8 cellular contexts compared by ENCODE assay signal in the genomic region with DNA sequence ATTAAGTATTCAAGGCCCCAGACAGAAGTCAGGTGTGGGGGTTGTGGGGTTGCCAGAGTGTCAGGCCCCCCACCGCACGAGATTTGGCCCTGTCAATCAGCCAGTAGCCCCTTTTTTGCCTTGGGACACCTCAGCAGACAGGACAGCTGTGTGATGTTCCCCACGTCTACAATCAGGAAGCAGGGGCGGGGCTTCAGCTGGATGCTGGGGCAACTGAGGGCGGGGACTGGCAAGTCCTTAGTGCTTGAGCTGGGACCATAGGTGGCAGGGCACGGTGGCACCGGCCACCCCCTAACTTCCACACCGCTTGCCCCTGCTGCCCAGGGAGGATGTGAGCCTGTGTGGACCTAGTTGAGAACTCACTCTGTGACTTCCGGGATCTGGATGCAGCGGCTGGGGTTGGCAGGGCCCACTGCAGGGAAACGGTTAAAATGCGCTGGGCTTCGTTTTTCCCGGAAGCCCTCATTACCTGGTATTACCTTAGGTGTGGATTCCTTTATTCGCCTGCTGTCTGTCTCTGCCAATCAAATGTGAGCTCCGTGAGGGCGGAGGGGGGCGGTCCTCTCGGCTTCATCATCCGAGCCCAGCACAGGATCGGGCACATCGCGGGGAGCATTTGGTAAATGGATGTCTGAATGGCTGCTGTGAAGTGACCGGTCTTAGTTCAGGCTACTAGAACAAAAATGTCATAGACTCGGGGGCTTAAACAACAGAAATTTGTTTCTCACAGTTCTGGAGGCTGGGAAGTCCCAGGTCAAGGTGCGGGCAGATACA. TPM values are rescaled to one million over a fixed set of nuclear protein-coding genes. Genes with fewer than 3 reads are reported as not detected.
DNase-seq lines count a peak whose midpoint lies in the region; ATAC-seq, FAIRE-seq and TF ChIP-seq lines count a peak whose summit lies in the region.

No MANE protein-coding gene starts in this region.

- H3K4me3 ChIP-seq in GM12865 (ENCODE audit: low read depth, low read length) (no peak overlapping the region), MG63 (no peak overlapping the region)

- TF ChIP-seq CTCF in GM12865 (IDR thresholded peaks at IDR 0.05; ENCODE audit: insufficient read depth, low read depth, low read length, missing control alignments) = no peak

- H3K27me3 ChIP-seq in MG63 = no peaks in the 10 kb centered on the region

- no peak for FAIRE-seq in HTR-8/SVneo (lab: Jason Lieb, UNC)

- no peak for ATAC-seq in HG03175 (IDR thresholded peaks at IDR 0.05; ENCODE audit: unreplicated experiment)

- no peaks in the 10 kb centered on the region for H3K9me3 ChIP-seq in MG63

- H3K36me3 ChIP-seq in MG63 = no peaks in the 10 kb centered on the region

- DNase-seq in GM12865 (ENCODE audit: low read depth) (peak; percentile 55), NAMALWA (ENCODE audit: low spot score) (peak; percentile 54), MG63 (no peak), HTR-8/SVneo (ENCODE audit: insufficient read length, low spot score) (no peak), globus pallidus (ENCODE audit: low spot score) (no peak)
- peak; percentile 66 to 74 for DNase-seq in activated T-cell treated with anti-CD3 and anti-CD28 coated beads, Interleukin-2, amount 50 U/mL, for 48 hours
- peak in 2 of 3 donors; percentile 45 for DNase-seq in stimulated activated CD4-positive, alpha-beta T cell treated with anti-CD3 and anti-CD28 coated beads, Interleukin-12 subunit alpha, Interleukin-12 subunit beta, amount 100 ng/mL, for 48 hours (ENCODE audit: low read depth in 2 of 3, low spot score in 1 of 3)

RNA-seq across cellular contexts. Expression of a gene that starts 7.5 kb away (rescaled TPM):
- 40.1 and 58.0 TPM in 2 replicates for total RNA-seq in MG63 (2014; rRNA removed; shearing (Covaris generic); ENCODE audit: low replicate concordance)

RNA-seq across cellular contexts. Expression of a gene that starts 38.5 kb away (rescaled TPM):
- total RNA-seq in MG63 (2014; rRNA removed; shearing (Covaris generic); ENCODE audit: low replicate concordance) = 1.0 TPM in 1 of 2 replicates, not detected in the other

RNA-seq across cellular contexts. Expression of a gene that starts 44.8 kb away (rescaled TPM):
- total RNA-seq in MG63 (2014; rRNA removed; shearing (Covaris generic); ENCODE audit: low replicate concordance) = not detected in 2 replicates

Comparison
In these comparisons a context has a peak if more than half of its experiments do, and no peak if none do; other contexts are left out.
1. DNase-seq: peak in GM12865 (single experiment), NAMALWA (single experiment), activated T-cell treated with anti-CD3 and anti-CD28 coated beads, Interleukin-2, amount 50 U/mL, for 48 hours (2 of 2) and stimulated activated CD4-positive, alpha-beta T cell treated with anti-CD3 and anti-CD28 coated beads, Interleukin-12 subunit alpha, Interleukin-12 subunit beta, amount 100 ng/mL, for 48 hours (2 of 3); none in MG63 (single experiment), HTR-8/SVneo (single experiment) and globus pallidus (single experiment).